ENCODE assay signal across 9 cellular contexts in the genomic region with DNA sequence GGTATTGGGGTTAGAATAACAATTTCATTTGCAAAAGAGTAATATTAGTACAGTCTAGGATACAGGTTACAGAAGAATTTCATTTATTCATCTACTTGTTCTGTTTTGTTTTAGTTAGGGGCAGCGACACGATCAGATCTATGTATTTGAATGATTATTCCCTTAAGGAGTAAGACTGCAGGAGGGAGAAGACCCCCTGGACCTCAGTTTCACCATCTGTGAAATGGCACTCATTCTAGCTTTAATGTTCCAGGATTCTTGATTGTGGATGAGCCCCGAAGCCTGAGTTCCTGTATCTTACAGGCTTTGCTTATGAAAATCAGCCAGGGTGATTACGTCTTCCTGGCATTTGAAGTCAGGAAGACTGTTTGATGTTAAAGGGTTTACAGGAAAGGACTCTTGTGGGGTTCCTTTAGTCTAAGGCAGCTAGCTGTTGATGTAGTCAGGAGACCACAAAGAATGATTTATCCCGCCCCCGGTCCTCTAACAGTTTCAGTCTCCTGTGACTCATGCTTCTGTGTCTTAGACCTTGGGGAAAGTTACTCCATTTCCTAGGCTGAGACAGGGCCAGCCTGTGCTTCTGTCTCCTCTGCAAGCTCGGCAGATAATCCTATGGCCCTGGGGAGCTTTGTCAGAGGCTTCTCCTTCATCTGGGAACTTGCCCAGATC. TPM values are rescaled to one million over a fixed set of nuclear protein-coding genes. Genes with fewer than 3 reads are reported as not detected.
DNase-seq lines count a peak whose midpoint lies in the region; ATAC-seq and TF ChIP-seq lines count a peak whose summit lies in the region.
"Had no signal": no experiment of that assay in that cellular context is flagged by ENCODE, and none has a peak within 500 bp of the region (broad histone marks: within the 10 kb centered on the region; RNA-seq: fewer than 3 reads in every experiment).

No MANE protein-coding gene starts in this region.

- intact Hi-C loops in upper lobe of right lung (cut with DNase I): no loop called here

- H3K36me3 ChIP-seq in KOPT-K1 (ENCODE audit: insufficient read depth, low read length) (no peaks in the 10 kb centered on the region), neuronal stem cell (replicated peaks in 1 of 2; ENCODE audit: control insufficient read depth in 2 of 2, insufficient read depth in 2 of 2, low read length in 2 of 2) (no peaks in the 10 kb centered on the region), upper lobe of right lung (peaks cover under 1% of the 10 kb centered on the region)

- H3K27ac Mint-ChIP-seq in activated CD4-positive, alpha-beta T cell treated with anti-CD3 and anti-CD28 coated beads, Interleukin-2, amount 10 ng/mL, durations not matched to agents 7 days and 5 days: peak overlapping the region; percentile 77
- peak overlapping the region; percentile 17 to 67 for H3K27ac Mint-ChIP-seq in effector memory CD8-positive, alpha-beta T cell

- no peak overlapping the region for H2BK15ac ChIP-seq in neuronal stem cell (ENCODE audit: low read length)

- H3K27me3 Mint-ChIP-seq in activated CD4-positive, alpha-beta T cell treated with anti-CD3 and anti-CD28 coated beads, Interleukin-2, amount 10 ng/mL, durations not matched to agents 7 days and 5 days: no peaks in the 10 kb centered on the region
- peaks cover 0 to 13% of the 10 kb centered on the region in 2 donors for H3K27me3 Mint-ChIP-seq in effector memory CD8-positive, alpha-beta T cell

- no peak overlapping the region for H2BK12ac ChIP-seq in neuronal stem cell (ENCODE audit: low read length)

- H3K9ac ChIP-seq in neuronal stem cell (ENCODE audit: low read depth, low read length, poor library complexity): no peak overlapping the region

- ATAC-seq in GM21825 (IDR thresholded peaks at IDR 0.05; ENCODE audit: unreplicated experiment): peak; percentile 91
- ATAC-seq in effector memory CD8-positive, alpha-beta T cell (replicated peaks): peak; percentile 96
- peak; percentile 97 for ATAC-seq in upper lobe of right lung

- no peak overlapping the region for H4K8ac ChIP-seq in neuronal stem cell (ENCODE audit: low read depth, low read length)

- POLR2A ChIA-PET in activated CD4-positive, alpha-beta T cell treated with anti-CD3 and anti-CD28 coated beads, Interleukin-2, amount 10 ng/mL, durations not matched to agents 7 days and 5 days (lab: Charles Lee): interaction anchor here (1.2 kb wide), 1 partner anchor 56 kb away, joined by 3 read pairs; a partner anchor contains a TSS

- H3K27ac ChIP-seq in KOPT-K1 (ENCODE audit: low read depth, low read length, poor library complexity, severe bottlenecking) (peak overlapping the region; percentile 56), neuronal stem cell (replicated peaks; ENCODE audit: low read length) (no peak overlapping the region), upper lobe of right lung (peak overlapping the region; percentile 66)
- H3K27ac ChIP-seq: SK-N-MC had no signal

- H2AFZ ChIP-seq in neuronal stem cell (ENCODE audit: low read length): peak overlapping the region; percentile 80

- H3K4me1 ChIP-seq in neuronal stem cell (ENCODE audit: control insufficient read depth in 2 of 2, insufficient read depth in 1 of 2, low read depth in 1 of 2, low read length in 2 of 2): peaks cover 0 to 3% of the 10 kb centered on the region in 2 donors
- H3K4me1 ChIP-seq in upper lobe of right lung: peaks cover 53% of the 10 kb centered on the region

- peaks cover 14% of the 10 kb centered on the region for H3K9me3 Mint-ChIP-seq in activated CD4-positive, alpha-beta T cell treated with anti-CD3 and anti-CD28 coated beads, Interleukin-2, amount 10 ng/mL, durations not matched to agents 7 days and 5 days
- H3K9me3 Mint-ChIP-seq in effector memory CD8-positive, alpha-beta T cell: no peaks in the 10 kb centered on the region

- H3K27me3 ChIP-seq in neuronal stem cell (ENCODE audit: control insufficient read depth in 3 of 3, insufficient read depth in 3 of 3, low read depth in 1 of 3, low read length in 3 of 3) (no peaks in the 10 kb centered on the region), upper lobe of right lung (no peaks in the 10 kb centered on the region)

- H3K18ac ChIP-seq in neuronal stem cell (ENCODE audit: low read length): no peak overlapping the region

- TF ChIP-seq CTCF in upper lobe of right lung (IDR thresholded peaks at IDR 0.05): no peak

- CTCF ChIA-PET in activated CD4-positive, alpha-beta T cell treated with anti-CD3 and anti-CD28 coated beads, Interleukin-2, amount 10 ng/mL, durations not matched to agents 7 days and 5 days (lab: Charles Lee): interaction anchor here (0.7 to 2.3 kb wide), 10 partner anchors 11 to 360 kb away, joined by 3 to 10 read pairs (median 4); a partner anchor contains a TSS

- no peak overlapping the region for H4K91ac ChIP-seq in neuronal stem cell (ENCODE audit: low read depth, low read length, poor library complexity)

- peak overlapping the region; percentile 48 for H3K4me3 Mint-ChIP-seq in activated CD4-positive, alpha-beta T cell treated with anti-CD3 and anti-CD28 coated beads, Interleukin-2, amount 10 ng/mL, durations not matched to agents 7 days and 5 days
- no peak overlapping the region for H3K4me3 Mint-ChIP-seq in effector memory CD8-positive, alpha-beta T cell

- H2AK5ac ChIP-seq in neuronal stem cell (ENCODE audit: low read depth, low read length): no peak overlapping the region

- WGBS in neuronal stem cell (ENCODE audit: extremely low coverage in 2 of 2, insufficient read length in 2 of 2, insufficient replicate concordance in 1 of 2), 2 donors: no CpG with 5 or more reads among the region's 7 CpGs

- no peak overlapping the region for H3K4ac ChIP-seq in neuronal stem cell (ENCODE audit: low read length)

- H2BK5ac ChIP-seq in neuronal stem cell (ENCODE audit: low read length): no peak overlapping the region

- H3K4me3 ChIP-seq in neuronal stem cell (ENCODE audit: low read length in 2 of 2) (no peak overlapping the region), upper lobe of right lung (no peak overlapping the region)
- H3K4me3 ChIP-seq: SK-N-MC had no signal

- H3K36me3 Mint-ChIP-seq in activated CD4-positive, alpha-beta T cell treated with anti-CD3 and anti-CD28 coated beads, Interleukin-2, amount 10 ng/mL, durations not matched to agents 7 days and 5 days (ENCODE audit: low read depth): peaks cover 36% of the 10 kb centered on the region
- no peaks in the 10 kb centered on the region for H3K36me3 Mint-ChIP-seq in effector memory CD8-positive, alpha-beta T cell (ENCODE audit: insufficient read depth)

- no peaks in the 10 kb centered on the region for H3K79me1 ChIP-seq in neuronal stem cell (ENCODE audit: low read depth, low read length)

- no peak overlapping the region for H3K14ac ChIP-seq in neuronal stem cell (ENCODE audit: low read length)

- H2BK120ac ChIP-seq in neuronal stem cell (ENCODE audit: low read depth, low read length): no peak overlapping the region

- DNase-seq in EL (peak; percentile 99), neuronal stem cell (ENCODE audit: low spot score) (no peak), upper lobe of right lung (no peak), middle frontal gyrus (ENCODE audit: extremely low spot score, low spot score) (no peak)
- DNase-seq in activated CD4-positive, alpha-beta T cell treated with anti-CD3 and anti-CD28 coated beads, Interleukin-2, amount 10 ng/mL, durations not matched to agents 7 days and 5 days: peak; percentile 68
- peak in 1 of 3 experiments; percentile 11 for DNase-seq in effector memory CD8-positive, alpha-beta T cell

- no peak overlapping the region for H3K4me2 ChIP-seq in neuronal stem cell (ENCODE audit: insufficient read depth, low read length, poor library complexity, severe bottlenecking)

- H3K4me1 Mint-ChIP-seq in activated CD4-positive, alpha-beta T cell treated with anti-CD3 and anti-CD28 coated beads, Interleukin-2, amount 10 ng/mL, durations not matched to agents 7 days and 5 days: peaks cover 56% of the 10 kb centered on the region
- peaks cover 6 to 14% of the 10 kb centered on the region in 2 donors for H3K4me1 Mint-ChIP-seq in effector memory CD8-positive, alpha-beta T cell (ENCODE audit: low read depth in 2 of 2)

- no peak overlapping the region for H3K23ac ChIP-seq in neuronal stem cell (ENCODE audit: low read depth, low read length, poor library complexity)

- H3K9me3 ChIP-seq in KOPT-K1 (ENCODE audit: insufficient read depth, low read length, poor library complexity, severe bottlenecking) (peaks cover 10% of the 10 kb centered on the region), neuronal stem cell (replicated peaks in 1 of 2; ENCODE audit: control insufficient read depth in 2 of 2, insufficient read depth in 1 of 2, low read depth in 1 of 2, low read length in 2 of 2) (peaks cover 0 to 9% of the 10 kb centered on the region in 2 donors), upper lobe of right lung (no peaks in the 10 kb centered on the region)

RNA-seq across cellular contexts. Expression of a gene that starts 11.5 kb away (rescaled TPM):
- 1 to 10 TPM; 8.4 to 8.9 TPM for total RNA-seq in activated CD4-positive, alpha-beta T cell treated with anti-CD3 and anti-CD28 coated beads, Interleukin-2, amount 10 ng/mL, durations not matched to agents 7 days and 5 days
- 11.0 TPM for polyA plus RNA-seq in neuronal stem cell (2013, experiment 1 of 2)
- polyA plus RNA-seq in neuronal stem cell (2013, experiment 2 of 2): 10.7 TPM
- total RNA-seq in upper lobe of right lung: 28.3 TPM

RNA-seq across cellular contexts. Expression of a gene that starts 31.3 kb away (rescaled TPM):
- 10 to 100 TPM; 38.7 to 45.6 TPM for total RNA-seq in activated CD4-positive, alpha-beta T cell treated with anti-CD3 and anti-CD28 coated beads, Interleukin-2, amount 10 ng/mL, durations not matched to agents 7 days and 5 days
- polyA plus RNA-seq in neuronal stem cell (2013, experiment 1 of 2): 32.5 TPM
- polyA plus RNA-seq in neuronal stem cell (2013, experiment 2 of 2): 33.0 TPM
- 68.5 TPM for total RNA-seq in upper lobe of right lung

RNA-seq across cellular contexts. Expression of a gene that starts 56.2 kb away (rescaled TPM):
- total RNA-seq in activated CD4-positive, alpha-beta T cell treated with anti-CD3 and anti-CD28 coated beads, Interleukin-2, amount 10 ng/mL, durations not matched to agents 7 days and 5 days: 1 to 10 TPM; 1.7 to 2.2 TPM
- not detected for polyA plus RNA-seq in neuronal stem cell (2013, experiment 1 of 2)
- polyA plus RNA-seq in neuronal stem cell (2013, experiment 2 of 2): 0.11 TPM
- not detected for total RNA-seq in upper lobe of right lung

Comparison
In these comparisons a context has a peak if more than half of its experiments do, and no peak if none do; other contexts are left out.
1. DNase-seq: peak in EL (single experiment) and activated CD4-positive, alpha-beta T cell treated with anti-CD3 and anti-CD28 coated beads, Interleukin-2, amount 10 ng/mL, durations not matched to agents 7 days and 5 days (single experiment); none in neuronal stem cell (single experiment), upper lobe of right lung (single experiment) and middle frontal gyrus (single experiment).
2. Peak in every context shown above with its lines, with median percentiles within 50 percentile points of each other: ATAC-seq.